1 cellular context compared by ENCODE assay signal in the genomic region with DNA sequence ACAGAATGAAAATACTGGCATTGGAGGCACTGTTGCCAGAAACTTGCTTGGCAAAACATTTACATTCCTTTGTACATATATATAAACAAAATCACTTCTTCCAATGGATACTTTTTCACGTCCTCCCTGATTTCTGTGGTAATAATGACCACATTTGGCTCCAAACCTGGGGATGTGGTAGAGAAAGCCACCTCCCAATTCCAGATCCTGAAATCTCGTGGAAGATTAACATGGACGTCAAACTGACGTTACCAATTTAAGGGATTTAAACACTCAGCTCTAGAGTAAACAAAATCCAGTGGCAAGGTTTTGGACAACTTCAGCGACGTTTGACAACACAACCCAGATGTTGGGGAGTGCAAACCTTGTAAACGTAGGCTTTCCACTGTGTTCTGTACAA.
TF ChIP-seq lines count a peak whose summit lies in the region.

No MANE protein-coding gene starts in this region.

TF ChIP-seq in IMR-90, 13 proteins besides CTCF, POLR2A, EP300 and RAD21 (continued from another document):
- TF ChIP-seq, protein P1, sequence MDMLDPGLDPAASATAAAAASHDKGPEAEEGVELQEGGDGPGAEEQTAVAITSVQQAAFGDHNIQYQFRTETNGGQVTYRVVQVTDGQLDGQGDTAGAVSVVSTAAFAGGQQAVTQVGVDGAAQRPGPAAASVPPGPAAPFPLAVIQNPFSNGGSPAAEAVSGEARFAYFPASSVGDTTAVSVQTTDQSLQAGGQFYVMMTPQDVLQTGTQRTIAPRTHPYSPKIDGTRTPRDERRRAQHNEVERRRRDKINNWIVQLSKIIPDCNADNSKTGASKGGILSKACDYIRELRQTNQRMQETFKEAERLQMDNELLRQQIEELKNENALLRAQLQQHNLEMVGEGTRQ (IDR thresholded peaks at IDR 0.05; ENCODE audit: low read depth, low read length): no peak
- no peak for TF ChIP-seq NFE2L2 (IDR thresholded peaks at IDR 0.05; ENCODE audit: low read depth, low read length)
- no peak for TF ChIP-seq RCOR1 (IDR thresholded peaks at IDR 0.05; ENCODE audit: insufficient replicate concordance, low read length)
